In the genomic region with DNA sequence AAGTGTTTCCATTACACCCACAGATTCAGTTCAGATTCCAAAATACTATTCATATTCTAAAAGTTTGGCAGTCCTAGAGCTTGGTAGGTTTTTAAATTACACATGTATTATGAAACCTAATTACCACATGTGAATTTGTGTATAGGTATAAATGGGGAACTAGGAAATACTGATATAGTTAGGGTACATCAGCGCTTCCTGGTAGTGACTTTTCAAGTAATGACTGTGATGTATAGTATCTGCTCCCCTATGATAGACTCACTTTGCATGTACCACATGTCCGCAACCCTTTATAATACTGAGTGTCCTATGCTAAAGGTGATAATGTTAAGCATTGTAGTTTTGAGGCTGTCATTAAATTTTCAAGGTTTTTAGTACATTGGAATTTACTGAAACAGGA, we compare ENCODE assay signal across 21 cellular contexts. TPM values are rescaled to one million over a fixed set of nuclear protein-coding genes. Genes with fewer than 3 reads are reported as not detected.
DNase-seq lines count a peak whose midpoint lies in the region; ATAC-seq, FAIRE-seq and TF ChIP-seq lines count a peak whose summit lies in the region.
"Had no signal": no experiment of that assay in that cellular context is flagged by ENCODE, and none has a peak within 500 bp of the region (broad histone marks: within the 10 kb centered on the region; RNA-seq: fewer than 3 reads in every experiment).

No MANE protein-coding gene starts in this region.

- H3K79me2 ChIP-seq in HepG2 (ENCODE audit: insufficient read depth, low read length) = peaks cover 10% of the 10 kb centered on the region

- H3K9me3 ChIP-seq in HepG2 (ENCODE audit: low read length) (no peaks in the 10 kb centered on the region), right lobe of liver (no peaks in the 10 kb centered on the region), neuronal stem cell (replicated peaks in 1 of 2; ENCODE audit: control insufficient read depth in 2 of 2, insufficient read depth in 1 of 2, low read depth in 1 of 2, low read length in 2 of 2) (no peaks in the 10 kb centered on the region)
- H3K9me3 ChIP-seq: A549, body of pancreas, lower lobe of right lung, psoas muscle, upper lobe of left lung had no signal

- no peak overlapping the region for H2AK5ac ChIP-seq in neuronal stem cell (ENCODE audit: low read depth, low read length)

- no peak overlapping the region for H3K18ac ChIP-seq in neuronal stem cell (ENCODE audit: low read length)

- H2BK12ac ChIP-seq in neuronal stem cell (ENCODE audit: low read length) = no peak overlapping the region

- H2AFZ ChIP-seq in HepG2 (ENCODE audit: low read length) (no peak overlapping the region), neuronal stem cell (ENCODE audit: low read length) (no peak overlapping the region)

- TF ChIP-seq EP300 in HepG2 (IDR thresholded peaks at IDR 0.05; ENCODE audit: low read depth in 2 of 2, low read length in 2 of 2) (no peak), HepG2 (CRISPR knock-in tag; IDR thresholded peaks at IDR 0.05; ENCODE audit: borderline replicate concordance) (no peak)

- H2BK5ac ChIP-seq in neuronal stem cell (ENCODE audit: low read length) = no peak overlapping the region

- H3K36me3 ChIP-seq in HepG2 (replicated peaks in 1 of 2; ENCODE audit: control insufficient read depth in 1 of 2, insufficient read depth in 2 of 2, low read length in 2 of 2) = peaks cover 16 to 33% of the 10 kb centered on the region in 2 experiments; a peak in 4 of 5 replicates
- peaks cover 0 to 23% (median 3%) of the 10 kb centered on the region in 4 donors for H3K36me3 ChIP-seq in right lobe of liver
- H3K36me3 ChIP-seq in neuronal stem cell (replicated peaks in 1 of 2; ENCODE audit: control insufficient read depth in 2 of 2, insufficient read depth in 2 of 2, low read length in 2 of 2) = peaks cover 4 to 74% of the 10 kb centered on the region in 2 donors

- peaks cover 1% of the 10 kb centered on the region for H3K79me1 ChIP-seq in neuronal stem cell (ENCODE audit: low read depth, low read length)

- H2BK15ac ChIP-seq in neuronal stem cell (ENCODE audit: low read length) = no peak overlapping the region

- 100% methylated on average over 2 of the region's 2 CpGs for WGBS in HepG2 (ENCODE audit: low lambda C conversion rate)
- 82% methylated on average over 2 of the region's 2 CpGs for WGBS in right lobe of liver (ENCODE audit: insufficient coverage, low coverage, low lambda C conversion rate, missing lambda C conversion rate)
- no CpG with 5 or more reads among the region's 2 CpGs for whole genome bisulfite sequencing in neuronal stem cell (ENCODE audit: extremely low coverage in 2 of 2, insufficient read length in 2 of 2, insufficient replicate concordance in 1 of 2), 2 donors

- TF ChIP-seq CTCF in HepG2 (CRISPR knock-in tag; IDR thresholded peaks at IDR 0.05) (no peak), right lobe of liver (IDR thresholded peaks at IDR 0.05) (no peak)

- in situ Hi-C loops in HepG2 (cut with HindIII; ENCODE audit: extremely low pct_ligation_motif_present, low pct_unique_long_range_greater_than_20kb) = no loop called here

- no peak overlapping the region for H3K4ac ChIP-seq in neuronal stem cell (ENCODE audit: low read length)

- no peak for TF ChIP-seq RAD21 in HepG2 (CRISPR knock-in tag; IDR thresholded peaks at IDR 0.05)

- no peak for DNase-seq in HepG2 (ENCODE audit: low spot score)
- no peak for DNase-seq in right lobe of liver
- no peak for DNase-seq in 8988T
- DNase-seq in neuronal stem cell (ENCODE audit: low spot score) = no peak
- DNase-seq in DMS 273 treated with DMSO at 0.1 percent for 48 hours (lab: John Stamatoyannopoulos, UW) = no peak
- DNase-seq: activated naive CD4-positive, alpha-beta T cell treated with anti-CD3 and anti-CD28 coated beads, Interleukin-2, amount 50 U/mL, for 16 hours; body of pancreas; CD4-positive, CD25-positive, alpha-beta regulatory T cell; glutamatergic neuron; immature natural killer cell; lower lobe of right lung; naive thymus-derived CD8-positive, alpha-beta T cell; NCI-H1105; psoas muscle; stimulated activated naive CD4-positive, alpha-beta T cell treated with Interleukin-2 at 50 U/mL for 16 hours; T-helper 2 cell; upper lobe of left lung had no signal

- CTCF ChIA-PET in HepG2 (lab: Yijun Ruan, JAX; ENCODE audit: low intra/inter-chr PET ratio, low total read pairs) = no interaction called here

- ATAC-seq in HepG2 = no peak
- ATAC-seq in right lobe of liver = no peak
- ATAC-seq in GM21529 (IDR thresholded peaks at IDR 0.05; ENCODE audit: unreplicated experiment) = peak; percentile 84
- peak; percentile 71 for ATAC-seq in HG03439 (IDR thresholded peaks at IDR 0.05; ENCODE audit: unreplicated experiment)
- no peak for ATAC-seq in esophagus mucosa
- ATAC-seq: A549; body of pancreas; lower lobe of right lung; naive thymus-derived CD8-positive, alpha-beta T cell; psoas muscle had no signal

- no peak overlapping the region for H3K14ac ChIP-seq in neuronal stem cell (ENCODE audit: low read length)

- H3K27ac ChIP-seq in HepG2 (ENCODE audit: extremely low read length, insufficient read depth, low read length) (no peak overlapping the region), right lobe of liver (no peak overlapping the region), neuronal stem cell (replicated peaks; ENCODE audit: low read length) (no peak overlapping the region)
- H3K27ac ChIP-seq: body of pancreas, lower lobe of right lung, psoas muscle, upper lobe of left lung had no signal

- intact Hi-C loops in HepG2 (cut with micrococcal nuclease; ENCODE audit: unreplicated experiment) (no loop called here), right lobe of liver (cut with DNase I) (no loop called here)

- POLR2A ChIA-PET in HepG2 (lab: Yijun Ruan, JAX) = no interaction called here

- H3K4me1 ChIP-seq in HepG2 (ENCODE audit: insufficient read depth, low read length) = no peaks in the 10 kb centered on the region; the same call in 1 of the 2 replicates
- H3K4me1 ChIP-seq in right lobe of liver = no peaks in the 10 kb centered on the region
- H3K4me1 ChIP-seq in neuronal stem cell (ENCODE audit: control insufficient read depth in 2 of 2, insufficient read depth in 1 of 2, low read depth in 1 of 2, low read length in 2 of 2) = no peaks in the 10 kb centered on the region
- H3K4me1 ChIP-seq: body of pancreas, lower lobe of right lung, upper lobe of left lung had no signal

- no peaks in the 10 kb centered on the region for H4K20me1 ChIP-seq in HepG2 (ENCODE audit: insufficient read depth, low read length)

- BruUV-seq in HepG2 (replicated peaks; lab: Mats Ljungman, UMichigan) = TSS peak; percentile 39

- TF ChIP-seq POLR2A in HepG2 (IDR thresholded peaks at IDR 0.05; ENCODE audit: insufficient read depth in 1 of 2, low read depth in 2 of 2, low read length in 2 of 2) (no peak), right lobe of liver (IDR thresholded peaks at IDR 0.05) (no peak)

- no peak overlapping the region for H3K9ac ChIP-seq in HepG2 (ENCODE audit: insufficient read depth, low read depth, low read length)
- H3K9ac ChIP-seq in neuronal stem cell (ENCODE audit: low read depth, low read length, poor library complexity) = no peak overlapping the region

- FAIRE-seq in HepG2 (lab: Jason Lieb, UNC) = peak; percentile 15
- FAIRE-seq: A549 had no signal

- H3K23ac ChIP-seq in neuronal stem cell (ENCODE audit: low read depth, low read length, poor library complexity) = no peak overlapping the region

- H3K4me2 ChIP-seq in HepG2 (ENCODE audit: low read depth, low read length) = no peak overlapping the region
- H3K4me2 ChIP-seq in neuronal stem cell (ENCODE audit: insufficient read depth, low read length, poor library complexity, severe bottlenecking) = no peak overlapping the region
- H3K4me2 ChIP-seq: A549 had no signal

- H3K27me3 ChIP-seq in HepG2 (ENCODE audit: control insufficient read depth in 1 of 2, insufficient read depth in 2 of 2, low read length in 2 of 2) = no peaks in the 10 kb centered on the region
- H3K27me3 ChIP-seq in right lobe of liver = no peaks in the 10 kb centered on the region
- H3K27me3 ChIP-seq in neuronal stem cell (ENCODE audit: control insufficient read depth in 3 of 3, insufficient read depth in 3 of 3, low read depth in 1 of 3, low read length in 3 of 3) = no peaks in the 10 kb centered on the region
- H3K27me3 ChIP-seq: body of pancreas, upper lobe of left lung had no signal

- H2BK120ac ChIP-seq in neuronal stem cell (ENCODE audit: low read depth, low read length) = no peak overlapping the region

- no peak overlapping the region for H4K8ac ChIP-seq in neuronal stem cell (ENCODE audit: low read depth, low read length)

- H3K4me3 ChIP-seq in HepG2 (replicated peaks in 1 of 3; ENCODE audit: insufficient read depth in 1 of 3, low read depth in 2 of 3, low read length in 3 of 3) (no peak overlapping the region), right lobe of liver (no peak overlapping the region), neuronal stem cell (ENCODE audit: low read length in 2 of 2) (no peak overlapping the region)
- H3K4me3 ChIP-seq: A549, body of pancreas, lower lobe of right lung, psoas muscle, upper lobe of left lung had no signal

- H4K91ac ChIP-seq in neuronal stem cell (ENCODE audit: low read depth, low read length, poor library complexity) = no peak overlapping the region

RNA-seq across cellular contexts. Expression of gene CDK12, which starts 22.9 kb away (rescaled TPM):
- 88.6 and 95.9 TPM in 2 replicates for total RNA-seq in HepG2 (2016; rRNA removed; fragmentation: Illumina TruSeq; extraction: Trizol)
- total RNA-seq in HepG2 (2016; cell fraction: cytosol; rRNA removed; fragmentation: Illumina TruSeq; extraction: Trizol; ENCODE audit: low read depth) = 10.0 and 10.3 TPM in 2 replicates
- 86.1 and 88.0 TPM in 2 replicates for total RNA-seq in HepG2 (2016; cell fraction: insoluble cytoplasmic fraction; rRNA removed; fragmentation: Illumina TruSeq; extraction: Trizol)
- total RNA-seq in HepG2 (2016; cell fraction: membrane; rRNA removed; fragmentation: Illumina TruSeq; extraction: Trizol) = 22.7 and 24.2 TPM in 2 replicates
- 80.6 and 95.5 TPM in 2 replicates for total RNA-seq in HepG2 (2016; cell fraction: nucleus; rRNA removed; fragmentation: Illumina TruSeq; extraction: Trizol)
- 24.0 and 26.0 TPM in 2 replicates for polyA plus RNA-seq in HepG2 (2011; rRNA removed)
- polyA plus RNA-seq in HepG2 (2011; cell fraction: cytosol; rRNA removed) = 14.1 and 16.8 TPM in 2 replicates
- 22.3 and 26.3 TPM in 2 replicates for polyA plus RNA-seq in HepG2 (2011; cell fraction: nucleus; rRNA removed)
- 29.0 and 31.6 TPM in 2 replicates for polyA plus RNA-seq in HepG2 (2012)
- 1.6 and 2.1 TPM in 2 replicates for polyA plus RNA-seq in HepG2 (2016; cell fraction: cytosol; fragmentation: Illumina TruSeq; extraction: Trizol; ENCODE audit: low read depth)
- 47.2 and 53.7 TPM in 2 replicates for polyA plus RNA-seq in HepG2 (2016; cell fraction: insoluble cytoplasmic fraction; fragmentation: Illumina TruSeq; extraction: Trizol; ENCODE audit: low read depth)
- polyA plus RNA-seq in HepG2 (2016; cell fraction: membrane; fragmentation: Illumina TruSeq; extraction: Trizol; ENCODE audit: low read depth) = 5.1 and 6.0 TPM in 2 replicates
- polyA plus RNA-seq in HepG2 (2016; cell fraction: nucleus; fragmentation: Illumina TruSeq; extraction: Trizol; ENCODE audit: insufficient read depth, low read depth) = 74.4 and 81.5 TPM in 2 replicates
- polyA minus RNA-seq in HepG2 (2011; rRNA and poly(A)+ RNA removed; ENCODE audit: low replicate concordance) = 63.7 and 92.9 TPM in 2 replicates
- polyA minus RNA-seq in HepG2 (2011; cell fraction: cytosol; rRNA and poly(A)+ RNA removed) = 47.7 and 51.0 TPM in 2 replicates
- 81.4 and 85.5 TPM in 2 replicates for polyA minus RNA-seq in HepG2 (2011; cell fraction: nucleus; rRNA and poly(A)+ RNA removed)
- 10 to 100 TPM; 19.4 to 33.4 (median 30.4) TPM for total RNA-seq in right lobe of liver
- 18.6 TPM for polyA plus RNA-seq in neuronal stem cell (2013, experiment 1 of 2)
- polyA plus RNA-seq in neuronal stem cell (2013, experiment 2 of 2) = 18.8 TPM
- total RNA-seq in esophagus mucosa = 34.4 TPM

RNA-seq across cellular contexts. Expression of gene MED1, which starts 33.1 kb away (rescaled TPM):
- 37.5 and 60.9 TPM in 2 replicates for total RNA-seq in HepG2 (2016; rRNA removed; fragmentation: Illumina TruSeq; extraction: Trizol)
- 12.9 and 14.9 TPM in 2 replicates for total RNA-seq in HepG2 (2016; cell fraction: cytosol; rRNA removed; fragmentation: Illumina TruSeq; extraction: Trizol; ENCODE audit: low read depth)
- 38.2 and 62.3 TPM in 2 replicates for total RNA-seq in HepG2 (2016; cell fraction: insoluble cytoplasmic fraction; rRNA removed; fragmentation: Illumina TruSeq; extraction: Trizol)
- total RNA-seq in HepG2 (2016; cell fraction: membrane; rRNA removed; fragmentation: Illumina TruSeq; extraction: Trizol) = 29.6 and 32.0 TPM in 2 replicates
- 39.7 and 45.3 TPM in 2 replicates for total RNA-seq in HepG2 (2016; cell fraction: nucleus; rRNA removed; fragmentation: Illumina TruSeq; extraction: Trizol)
- polyA plus RNA-seq in HepG2 (2011; rRNA removed) = 35.1 and 40.1 TPM in 2 replicates
- 20.5 and 26.9 TPM in 2 replicates for polyA plus RNA-seq in HepG2 (2011; cell fraction: cytosol; rRNA removed)
- polyA plus RNA-seq in HepG2 (2011; cell fraction: nucleus; rRNA removed) = 42.0 and 45.4 TPM in 2 replicates
- polyA plus RNA-seq in HepG2 (2012) = 33.6 and 38.3 TPM in 2 replicates
- polyA plus RNA-seq in HepG2 (2016; cell fraction: cytosol; fragmentation: Illumina TruSeq; extraction: Trizol; ENCODE audit: low read depth) = 4.1 and 4.6 TPM in 2 replicates
- 46.1 and 47.3 TPM in 2 replicates for polyA plus RNA-seq in HepG2 (2016; cell fraction: insoluble cytoplasmic fraction; fragmentation: Illumina TruSeq; extraction: Trizol; ENCODE audit: low read depth)
- polyA plus RNA-seq in HepG2 (2016; cell fraction: membrane; fragmentation: Illumina TruSeq; extraction: Trizol; ENCODE audit: low read depth) = 10.3 and 10.9 TPM in 2 replicates
- polyA plus RNA-seq in HepG2 (2016; cell fraction: nucleus; fragmentation: Illumina TruSeq; extraction: Trizol; ENCODE audit: insufficient read depth, low read depth) = 61.0 and 66.9 TPM in 2 replicates
- 50.2 and 64.9 TPM in 2 replicates for polyA minus RNA-seq in HepG2 (2011; rRNA and poly(A)+ RNA removed; ENCODE audit: low replicate concordance)
- polyA minus RNA-seq in HepG2 (2011; cell fraction: cytosol; rRNA and poly(A)+ RNA removed) = 32.4 and 34.3 TPM in 2 replicates
- 76.9 and 82.6 TPM in 2 replicates for polyA minus RNA-seq in HepG2 (2011; cell fraction: nucleus; rRNA and poly(A)+ RNA removed)
- 10 to 100 TPM in 5 of 6 experiments, 1 to 10 TPM in 1; 9.7 to 14.1 (median 13.2) TPM for total RNA-seq in right lobe of liver
- polyA plus RNA-seq in neuronal stem cell (2013, experiment 1 of 2) = 24.1 TPM
- 24.8 TPM for polyA plus RNA-seq in neuronal stem cell (2013, experiment 2 of 2)
- total RNA-seq in esophagus mucosa = 18.7 TPM

Comparison
In these comparisons a context has a peak if more than half of its experiments do, and no peak if none do; other contexts are left out.
1. ATAC-seq: peak in GM21529 (single experiment) and HG03439 (single experiment); none in HepG2 (single experiment), right lobe of liver (0 of 4) and esophagus mucosa (single experiment).